Comparison of ENCODE assay signal across 1 cellular context in genomic region chr9:36161187-36161586, GRCh38.
A peak's percentile ranks its signal among the peaks of the same experiment; 100 is the strongest.
TF ChIP-seq lines count a peak whose summit lies in the region.

No MANE protein-coding gene starts in this region.

TF ChIP-seq in endothelial cell of umbilical vein, 7 proteins besides CTCF, POLR2A, EP300 and RAD21:
- TF ChIP-seq POLR2AphosphoS5 (IDR thresholded peaks at IDR 0.05; ENCODE audit: insufficient read depth, low read depth, low read length): no peak
- TF ChIP-seq FOS (IDR thresholded peaks at IDR 0.05; ENCODE audit: borderline replicate concordance, insufficient read depth, low read length): peak; percentile 16
